Comparison of ENCODE assay signal across 8 cellular contexts in the genomic region with DNA sequence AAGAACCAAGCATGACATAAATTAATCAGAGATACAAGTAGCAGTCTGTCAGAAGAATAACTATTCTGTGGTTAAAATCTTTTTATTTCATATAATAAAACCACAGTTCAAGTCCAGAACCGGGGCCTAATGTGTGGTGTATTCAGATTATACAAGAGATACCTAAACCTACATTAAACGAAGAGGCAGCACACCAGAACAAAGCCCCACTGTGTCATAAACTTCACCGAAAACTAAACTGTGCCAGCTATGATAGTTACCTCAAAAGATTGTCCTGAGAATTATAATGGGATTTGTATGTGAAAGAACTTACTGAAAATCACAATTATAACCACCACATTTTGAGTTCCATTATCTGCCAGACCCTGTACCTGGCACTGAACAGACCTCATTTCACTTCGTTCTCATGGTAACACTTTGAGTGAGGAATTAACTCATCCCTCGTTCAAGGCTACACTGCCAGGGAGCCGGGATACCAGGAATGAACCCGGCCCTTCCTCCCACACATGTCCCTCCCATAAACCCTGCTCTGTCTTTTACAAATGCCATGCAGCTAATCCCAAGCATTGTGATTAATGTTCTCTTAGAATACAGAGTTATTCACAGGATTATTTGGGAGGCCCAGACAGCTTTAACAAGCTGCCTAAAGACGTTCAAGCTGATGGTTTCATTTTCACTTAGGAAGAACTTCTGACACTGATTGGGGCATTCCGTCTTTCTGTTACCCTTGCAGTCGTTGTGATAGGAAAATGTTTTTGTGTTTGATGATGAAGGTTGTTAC. TPM values are rescaled to one million over a fixed set of nuclear protein-coding genes. Genes with fewer than 3 reads are reported as not detected.
DNase-seq lines count a peak whose midpoint lies in the region; ATAC-seq, FAIRE-seq and TF ChIP-seq lines count a peak whose summit lies in the region.

No MANE protein-coding gene starts in this region.

- peak overlapping the region; percentile 97 for H3K27ac ChIP-seq in GM12878 (ENCODE audit: control insufficient read depth, insufficient read depth)
- peak overlapping the region in 1 of 2 donors; percentile 63 for H3K27ac ChIP-seq in left lung
- H3K27ac ChIP-seq in thyroid gland: peak overlapping the region in 2 of 3 donors; percentile 7 to 59

- RAD21 ChIA-PET in GM12878 (lab: Charles Lee; ENCODE audit: unreplicated experiment): interaction anchor here (1.0 to 6.2 kb wide), 14 partner anchors 8 to 280 kb away, joined by 3 to 61 read pairs (median 7); partner anchors contain the start of gene CD83

- CTCF ChIA-PET in GM12878 (lab: Yijun Ruan, JAX): interaction anchor here (0.8 to 9.4 kb wide), 9 partner anchors 8 to 166 kb away, joined by 3 to 66 read pairs (median 8); no protein-coding TSS in a partner anchor

- H2AFZ ChIP-seq in GM12878 (ENCODE audit: control insufficient read depth, low read depth, low read length): peak overlapping the region; percentile 99

- SMC1A ChIA-PET in GM12878 (lab: Charles Lee; ENCODE audit: uncharacterized antibody, unreplicated experiment): interaction anchor here (0.7 to 10.9 kb wide), 14 partner anchors 9 to 136 kb away, joined by 3 to 226 read pairs (median 6); partner anchors contain the start of gene CD83

- TF ChIP-seq POLR2A in GM12878 (IDR thresholded peaks at IDR 0.05; ENCODE audit: low read depth, low read length) (peak; percentile 24; the same call in 1 of the 2 replicates), thyroid gland (IDR thresholded peaks at IDR 0.05) (no peak)

- no peaks in the 10 kb centered on the region for H3K9me3 ChIP-seq in GM12878 (replicated peaks; ENCODE audit: control insufficient read depth, insufficient read depth, low read length)
- H3K9me3 ChIP-seq in left lung: no peaks in the 10 kb centered on the region
- no peaks in the 10 kb centered on the region for H3K9me3 ChIP-seq in thyroid gland

- H3K4me2 ChIP-seq in GM12878 (ENCODE audit: control insufficient read depth, insufficient read depth): peak overlapping the region; percentile 100

- H3K4me3 ChIP-seq in GM12864 (ENCODE audit: low read depth, low read length): peak overlapping the region; percentile 39
- peak overlapping the region; percentile 60 for H3K4me3 ChIP-seq in GM12878
- peak overlapping the region; percentile 12 to 22 for H3K4me3 ChIP-seq in left lung
- peak overlapping the region in 1 of 3 donors; percentile 10 for H3K4me3 ChIP-seq in thyroid gland (replicated peaks in 1 of 3)

- H4K20me1 ChIP-seq in GM12878 (ENCODE audit: control insufficient read depth, insufficient read depth): no peaks in the 10 kb centered on the region

- peak overlapping the region; percentile 88 for H3K9ac ChIP-seq in GM12878 (ENCODE audit: control insufficient read depth, insufficient read depth, low read length)

- intact Hi-C loops in GM12878 (cut with micrococcal nuclease; ENCODE audit: unreplicated experiment) (loop anchor here (1.0 to 2.0 kb wide), 3 partner anchors 16 to 48 kb away; no protein-coding TSS in a partner anchor), left lung (cut with DNase I) (no loop called here), thyroid gland (cut with DNase I) (no loop called here)

- H3K36me3 ChIP-seq in GM12878 (ENCODE audit: control insufficient read depth in 2 of 2, insufficient read depth in 2 of 2, low read length in 1 of 2) (no peaks in the 10 kb centered on the region), left lung (no peaks in the 10 kb centered on the region), thyroid gland (no peaks in the 10 kb centered on the region)

- TF ChIP-seq EP300 in GM12878 (IDR thresholded peaks at IDR 0.05; ENCODE audit: borderline replicate concordance in 1 of 2, control insufficient read depth in 1 of 2, low read depth in 2 of 2, low read length in 2 of 2): no peak; a peak in 1 of 4 replicates

- POLR2A ChIA-PET in GM12878 (lab: Charles Lee): interaction anchor here (1.0 to 7.1 kb wide), 9 partner anchors 9 to 55 kb away, joined by 3 to 56 read pairs (median 4); no protein-coding TSS in a partner anchor

- peak; percentile 75 for ATAC-seq in GM21786 (IDR thresholded peaks at IDR 0.05; ENCODE audit: unreplicated experiment)
- peak; percentile 79 for ATAC-seq in GM12878
- ATAC-seq in left lung: peak; percentile 81

- H3K4me1 ChIP-seq in GM12878 (ENCODE audit: control insufficient read depth, insufficient read depth, low read length) (peaks cover 25% of the 10 kb centered on the region), left lung (peaks cover 0 to 13% of the 10 kb centered on the region in 2 donors), thyroid gland (peaks cover 0 to 4% of the 10 kb centered on the region in 2 donors)

- FAIRE-seq in GM12878 (lab: Jason Lieb, UNC): peak; percentile 95

- no peaks in the 10 kb centered on the region for H3K27me3 ChIP-seq in GM12878 (replicated peaks in 1 of 2; ENCODE audit: control insufficient read depth in 2 of 2, insufficient read depth in 2 of 2, low read length in 1 of 2)
- no peaks in the 10 kb centered on the region for H3K27me3 ChIP-seq in left lung
- H3K27me3 ChIP-seq in thyroid gland: no peaks in the 10 kb centered on the region

- TF ChIP-seq CTCF in GM12864 (IDR thresholded peaks at IDR 0.05; ENCODE audit: low read depth, low read length, missing control alignments): no peak
- no peak for TF ChIP-seq CTCF in GM12878 (IDR thresholded peaks at IDR 0.05 in 2 of 3, conservative IDR thresholded peaks at IDR 0.05 in 1 of 3; ENCODE audit: control insufficient read depth in 2 of 3, extremely low read depth in 1 of 3, insufficient read depth in 1 of 3, low read depth in 3 of 3, low read length in 3 of 3)
- no peak for TF ChIP-seq CTCF in left lung (IDR thresholded peaks at IDR 0.05)
- no peak for TF ChIP-seq CTCF in thyroid gland (IDR thresholded peaks at IDR 0.05)

- in situ Hi-C loops in GM12878 (cut with MboI): no loop called here

- TSS peak; percentile 93 for BruUV-seq in GM12878 (replicated peaks; lab: Mats Ljungman, UMichigan)

- H3K79me2 ChIP-seq in GM12878 (ENCODE audit: control insufficient read depth, insufficient read depth, low read length): no peaks in the 10 kb centered on the region

- 6% methylated on average over 10 of the region's 10 CpGs for WGBS in GM12878 (ENCODE audit: insufficient coverage, insufficient replicate concordance, low lambda C conversion rate, missing lambda C conversion rate)
- WGBS in thyroid gland, 2 donors: 35 to 44% methylated on average over 10 of the region's 10 CpGs

- DNase-seq in GM12864 (ENCODE audit: low read depth) (peak; percentile 55), NCI-H2029 (lab: John Stamatoyannopoulos, UW) (peak; percentile 51), GM12878 (ENCODE audit: low read depth, low spot score) (no peak), left lung (no peak), thyroid gland (peak in 1 of 2 donors; percentile 6), NCI-H345 (lab: John Stamatoyannopoulos, UW) (no peak)
- DNase-seq in stimulated activated CD8-positive, alpha-beta memory T cell treated with anti-CD3 and anti-CD28 coated beads, Interleukin-4, amount 100 ng/mL, for 48 hours: no peak

- TF ChIP-seq RAD21 in GM12878 (IDR thresholded peaks at IDR 0.05; ENCODE audit: insufficient read depth, low read depth, low read length): no peak

TF ChIP-seq in GM12878, 131 proteins besides CTCF, POLR2A, EP300 and RAD21 (continues in another document):
- TF ChIP-seq HDGF (IDR thresholded peaks at IDR 0.05) (no peak), PML (IDR thresholded peaks at IDR 0.05; ENCODE audit: low read length) (no peak), NBN (IDR thresholded peaks at IDR 0.05) (peak; percentile 69), MAX (IDR thresholded peaks at IDR 0.05; ENCODE audit: low read depth, low read length) (no peak), SUPT20H (IDR thresholded peaks at IDR 0.05; ENCODE audit: borderline replicate concordance, control insufficient read depth, low read depth, low read length) (no peak), RCOR1 (conservative IDR thresholded peaks at IDR 0.05; ENCODE audit: low read depth, low read length) (no peak), SIX5 (IDR thresholded peaks at IDR 0.05; ENCODE audit: low read depth, low read length, severe bottlenecking) (no peak), FOXK2 (IDR thresholded peaks at IDR 0.05) (no peak), ZNF217 (IDR thresholded peaks at IDR 0.05) (no peak), BACH1 (IDR thresholded peaks at IDR 0.05; ENCODE audit: borderline replicate concordance) (0 out of 2 replicates have a peak, but pooled peaks have one; percentile 37), BCL11A (IDR thresholded peaks at IDR 0.05; ENCODE audit: low read depth, low read length) (no peak), ETV6 (conservative IDR thresholded peaks at IDR 0.05 in 1 of 2, IDR thresholded peaks at IDR 0.05 in 1 of 2; ENCODE audit: borderline replicate concordance in 1 of 2, low read depth in 1 of 2) (peak in 1 of 2 experiments; percentile 29; a peak in 1 of 4 replicates), TAF1 (IDR thresholded peaks at IDR 0.05; ENCODE audit: borderline replicate concordance, low read depth, low read length) (no peak), CREB1 (IDR thresholded peaks at IDR 0.05; ENCODE audit: low read depth) (no peak), BMI1 (IDR thresholded peaks at IDR 0.05; ENCODE audit: borderline replicate concordance) (no peak), ATF7 (IDR thresholded peaks at IDR 0.05; ENCODE audit: low read depth) (peak; percentile 33; the same call in 1 of the 2 replicates)

RNA-seq across cellular contexts. Expression of gene CD83, which starts 42.7 kb away (rescaled TPM):
- 204 and 206 TPM in 2 replicates for total RNA-seq in GM12878 (2013; cell fraction: nucleolus; rRNA removed)
- total RNA-seq in GM12878 (2014; rRNA removed) (161 and 190 TPM in 2 replicates), GM12878 (2014; rRNA removed; fragmentation: Illumina TruSeq; extraction: Trizol) (126 and 127 TPM in 2 replicates), GM12878 (2021) (128 and 132 TPM in 2 replicates), left lung (10 to 100 TPM; 14.2 to 22.1 TPM), thyroid gland (1 to 10 TPM; 3.0 to 4.7 (median 3.4) TPM)
- polyA plus RNA-seq in GM12878 (2011; ENCODE audit: low read depth): 62.9 TPM
- polyA plus RNA-seq in GM12878 (2011; rRNA removed) (121 and 129 TPM in 2 replicates), GM12878 (2014; fragmentation: Illumina TruSeq; extraction: Trizol) (170 and 198 TPM in 2 replicates), GM12878 (2014; fragmentation: Nextera tagmentation; extraction: Ambion mirVana) (100 to 1,000 TPM; 120 to 174 TPM), GM12878 (2014; rRNA removed) (158 and 173 TPM in 2 replicates), GM12878 (2016; fragmentation: Nextera tagmentation; extraction: Ambion mirVana) (10 to 100 TPM; 76.1 to 78.6 TPM)
- polyA plus RNA-seq in GM12878 (2011; cell fraction: cytosol; rRNA removed): 61.3 and 73.0 TPM in 2 replicates
- 61.7 and 74.8 TPM in 2 replicates for polyA plus RNA-seq in GM12878 (2011; cell fraction: nucleus; rRNA removed)
- polyA plus RNA-seq in GM12878 (2012): 55.9 and 78.6 TPM in 2 replicates
- polyA minus RNA-seq in GM12878 (2011; rRNA and poly(A)+ RNA removed): 48.8 and 53.4 TPM in 2 replicates
- 16.2 and 18.5 TPM in 2 replicates for polyA minus RNA-seq in GM12878 (2011; cell fraction: cytosol; rRNA and poly(A)+ RNA removed)
- 14.9 and 19.7 TPM in 2 replicates for polyA minus RNA-seq in GM12878 (2011; cell fraction: nucleus; rRNA and poly(A)+ RNA removed)

Comparison
In these comparisons a context has a peak if more than half of its experiments do, and no peak if none do; other contexts are left out.
1. DNase-seq: peak in GM12864 (single experiment) and NCI-H2029 (single experiment); none in GM12878 (single experiment), left lung (0 of 2), stimulated activated CD8-positive, alpha-beta memory T cell treated with anti-CD3 and anti-CD28 coated beads, Interleukin-4, amount 100 ng/mL, for 48 hours (single experiment) and NCI-H345 (single experiment).
2. RNA of gene CD83, which starts 42.7 kb away (total RNA-seq): 126 to 206 TPM in GM12878; 14.2 to 22.1 TPM in left lung and 3.0 to 4.7 TPM in thyroid gland; every median in the first group is over 4 times any median in the second.
3. Peak in every context shown above with its lines, with median percentiles within 50 percentile points of each other: ATAC-seq.